ENCODE assay signal across 1 cellular context in the genomic region with DNA sequence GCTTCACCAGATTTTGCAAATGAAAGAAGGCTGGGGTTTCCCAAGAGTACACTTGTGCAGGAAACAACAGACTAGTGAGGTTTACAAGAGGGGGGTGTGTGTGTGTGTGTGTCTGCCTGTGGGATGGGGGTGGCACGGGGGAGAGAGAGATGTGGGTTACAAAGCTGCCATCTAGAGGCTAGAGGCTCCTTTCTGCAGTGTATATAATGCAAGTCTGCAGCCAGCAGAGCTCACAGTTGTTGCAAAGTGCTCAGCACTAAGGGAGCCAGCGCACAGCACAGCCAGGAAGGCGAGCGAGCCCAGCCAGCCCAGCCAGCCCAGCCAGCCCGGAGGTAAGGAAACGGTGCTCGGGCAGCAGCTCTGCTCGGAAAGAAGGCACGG.
TF ChIP-seq lines count a peak whose summit lies in the region.

Gene ACKR3, plus strand, starts transcription at position 233 of the 381 bp plus-strand sequence. CDS start 10,641 bp downstream, outside the sequence.

TF ChIP-seq in GM12878, 131 proteins besides CTCF, POLR2A, EP300 and RAD21 (continued from another document):
- TF ChIP-seq FOXM1 (IDR thresholded peaks at IDR 0.05; ENCODE audit: low read depth, low read length) (peak; percentile 81; the same call in 1 of the 2 replicates), BHLHE40 (IDR thresholded peaks at IDR 0.05; ENCODE audit: borderline replicate concordance in 1 of 2, low read depth in 2 of 2, low read length in 1 of 2) (peak; percentile 87 to 88), TAF1 (IDR thresholded peaks at IDR 0.05; ENCODE audit: borderline replicate concordance, low read depth, low read length) (peak; percentile 64; the same call in 1 of the 2 replicates), NRF1 (conservative IDR thresholded peaks at IDR 0.05; ENCODE audit: low read depth, low read length) (no peak), BRCA1 (IDR thresholded peaks at IDR 0.05; ENCODE audit: low read depth, low read length) (no peak), REST (IDR thresholded peaks at IDR 0.05; ENCODE audit: low read depth, low read length) (no peak), POLR2AphosphoS5 (IDR thresholded peaks at IDR 0.05; ENCODE audit: low read length) (peak; percentile 93), BACH1 (IDR thresholded peaks at IDR 0.05; ENCODE audit: borderline replicate concordance) (no peak), MXI1 (IDR thresholded peaks at IDR 0.05; ENCODE audit: low read depth, low read length) (0 out of 2 replicates have a peak, but pooled peaks have one; percentile 10), MYB (IDR thresholded peaks at IDR 0.05; ENCODE audit: borderline replicate concordance, low read depth, low read length) (no peak; the same call in 1 of the 2 replicates), SREBF1 (IDR thresholded peaks at IDR 0.05; ENCODE audit: low read length) (no peak), MTA3 (IDR thresholded peaks at IDR 0.05; ENCODE audit: borderline replicate concordance, low read length) (no peak), SREBF2 (IDR thresholded peaks at IDR 0.05; ENCODE audit: low read length) (no peak), NBN (IDR thresholded peaks at IDR 0.05) (peak; percentile 99), JUNB (IDR thresholded peaks at IDR 0.05) (peak; percentile 32; the same call in 1 of the 2 replicates), RUNX3 (IDR thresholded peaks at IDR 0.05; ENCODE audit: low read length) (peak; percentile 93), BCL11A (IDR thresholded peaks at IDR 0.05; ENCODE audit: low read depth, low read length) (peak; percentile 61; the same call in 1 of the 2 replicates), CREM (IDR thresholded peaks at IDR 0.05; ENCODE audit: low read depth) (peak; percentile 69; the same call in 1 of the 2 replicates), NFIC (IDR thresholded peaks at IDR 0.05; ENCODE audit: low read depth, low read length) (0 out of 2 replicates have a peak, but pooled peaks have one; percentile 71), SIN3A (IDR thresholded peaks at IDR 0.05; ENCODE audit: low read depth, low read length) (no peak), POU2F2 (IDR thresholded peaks at IDR 0.05; ENCODE audit: borderline replicate concordance, low read depth, low read length) (peak; percentile 65), FOXK2 (IDR thresholded peaks at IDR 0.05) (peak; percentile 58), TBL1XR1 (IDR thresholded peaks at IDR 0.05; ENCODE audit: low read depth, low read length) (peak; percentile 93)
- TF ChIP-seq, protein P1, sequence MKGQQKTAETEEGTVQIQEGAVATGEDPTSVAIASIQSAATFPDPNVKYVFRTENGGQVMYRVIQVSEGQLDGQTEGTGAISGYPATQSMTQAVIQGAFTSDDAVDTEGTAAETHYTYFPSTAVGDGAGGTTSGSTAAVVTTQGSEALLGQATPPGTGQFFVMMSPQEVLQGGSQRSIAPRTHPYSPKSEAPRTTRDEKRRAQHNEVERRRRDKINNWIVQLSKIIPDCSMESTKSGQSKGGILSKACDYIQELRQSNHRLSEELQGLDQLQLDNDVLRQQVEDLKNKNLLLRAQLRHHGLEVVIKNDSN (IDR thresholded peaks at IDR 0.05; ENCODE audit: borderline replicate concordance, extremely low read length, insufficient read depth, low read depth, low read length) = no peak
- TF ChIP-seq, protein P2, sequence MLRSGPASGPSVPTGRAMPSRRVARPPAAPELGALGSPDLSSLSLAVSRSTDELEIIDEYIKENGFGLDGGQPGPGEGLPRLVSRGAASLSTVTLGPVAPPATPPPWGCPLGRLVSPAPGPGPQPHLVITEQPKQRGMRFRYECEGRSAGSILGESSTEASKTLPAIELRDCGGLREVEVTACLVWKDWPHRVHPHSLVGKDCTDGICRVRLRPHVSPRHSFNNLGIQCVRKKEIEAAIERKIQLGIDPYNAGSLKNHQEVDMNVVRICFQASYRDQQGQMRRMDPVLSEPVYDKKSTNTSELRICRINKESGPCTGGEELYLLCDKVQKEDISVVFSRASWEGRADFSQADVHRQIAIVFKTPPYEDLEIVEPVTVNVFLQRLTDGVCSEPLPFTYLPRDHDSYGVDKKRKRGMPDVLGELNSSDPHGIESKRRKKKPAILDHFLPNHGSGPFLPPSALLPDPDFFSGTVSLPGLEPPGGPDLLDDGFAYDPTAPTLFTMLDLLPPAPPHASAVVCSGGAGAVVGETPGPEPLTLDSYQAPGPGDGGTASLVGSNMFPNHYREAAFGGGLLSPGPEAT (IDR thresholded peaks at IDR 0.05; ENCODE audit: low read depth) = peak; percentile 95
- TF ChIP-seq, protein P3, sequence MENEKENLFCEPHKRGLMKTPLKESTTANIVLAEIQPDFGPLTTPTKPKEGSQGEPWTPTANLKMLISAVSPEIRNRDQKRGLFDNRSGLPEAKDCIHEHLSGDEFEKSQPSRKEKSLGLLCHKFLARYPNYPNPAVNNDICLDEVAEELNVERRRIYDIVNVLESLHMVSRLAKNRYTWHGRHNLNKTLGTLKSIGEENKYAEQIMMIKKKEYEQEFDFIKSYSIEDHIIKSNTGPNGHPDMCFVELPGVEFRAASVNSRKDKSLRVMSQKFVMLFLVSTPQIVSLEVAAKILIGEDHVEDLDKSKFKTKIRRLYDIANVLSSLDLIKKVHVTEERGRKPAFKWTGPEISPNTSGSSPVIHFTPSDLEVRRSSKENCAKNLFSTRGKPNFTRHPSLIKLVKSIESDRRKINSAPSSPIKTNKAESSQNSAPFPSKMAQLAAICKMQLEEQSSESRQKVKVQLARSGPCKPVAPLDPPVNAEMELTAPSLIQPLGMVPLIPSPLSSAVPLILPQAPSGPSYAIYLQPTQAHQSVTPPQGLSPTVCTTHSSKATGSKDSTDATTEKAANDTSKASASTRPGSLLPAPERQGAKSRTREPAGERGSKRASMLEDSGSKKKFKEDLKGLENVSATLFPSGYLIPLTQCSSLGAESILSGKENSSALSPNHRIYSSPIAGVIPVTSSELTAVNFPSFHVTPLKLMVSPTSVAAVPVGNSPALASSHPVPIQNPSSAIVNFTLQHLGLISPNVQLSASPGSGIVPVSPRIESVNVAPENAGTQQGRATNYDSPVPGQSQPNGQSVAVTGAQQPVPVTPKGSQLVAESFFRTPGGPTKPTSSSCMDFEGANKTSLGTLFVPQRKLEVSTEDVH (IDR thresholded peaks at IDR 0.05; ENCODE audit: low read depth, partially characterized antibody) = peak; percentile 21
